In the genomic region with DNA sequence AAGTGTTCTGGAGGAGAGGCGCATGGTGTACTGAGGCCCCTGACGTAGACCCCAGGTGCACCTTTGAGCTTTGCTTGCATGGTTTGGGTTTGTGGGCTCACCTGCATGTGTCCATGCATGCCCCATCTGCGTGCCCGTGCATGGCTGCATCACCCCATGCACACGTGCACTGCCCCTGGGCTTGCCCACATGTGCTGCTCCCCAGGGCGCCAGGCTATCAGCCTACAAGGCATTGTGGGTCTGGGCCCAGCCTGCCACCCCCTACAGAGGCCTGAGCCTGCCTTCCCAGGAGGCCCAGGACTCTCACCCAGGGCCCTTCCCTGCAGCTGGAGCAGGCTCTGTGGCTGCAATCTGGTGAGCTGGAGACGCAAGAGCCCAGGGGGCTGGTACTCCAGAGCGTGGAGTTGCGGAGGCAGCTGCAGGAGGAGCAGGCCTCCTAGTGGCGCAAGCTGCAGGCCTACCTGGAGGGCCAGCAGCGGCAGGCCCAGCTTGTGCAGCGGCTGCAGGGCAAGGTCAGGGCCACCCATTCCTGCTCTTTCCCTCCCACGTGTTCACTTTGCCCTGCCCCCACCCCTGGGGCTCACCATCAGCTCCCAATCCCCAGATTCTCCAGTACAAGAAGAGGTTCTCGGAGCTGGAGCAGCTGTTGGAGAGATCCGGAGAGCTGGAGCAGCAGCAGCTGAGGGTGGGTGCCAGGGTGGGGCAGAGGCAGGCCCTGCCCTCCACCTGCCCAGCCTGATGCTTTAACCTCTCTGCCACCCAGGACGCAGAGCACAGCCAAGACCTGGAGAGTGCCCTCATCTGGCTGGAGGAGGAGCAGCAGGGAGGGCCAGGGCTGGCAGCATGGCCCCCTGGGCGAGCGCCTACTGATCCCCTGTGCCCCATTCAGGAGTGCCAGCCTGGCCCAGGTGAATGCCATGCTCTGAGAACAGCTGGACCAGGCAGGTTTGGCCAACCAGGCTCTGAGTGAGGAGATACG, we compare ENCODE assay signal across 3 cellular contexts. TPM values are rescaled to one million over a fixed set of nuclear protein-coding genes. Genes with fewer than 3 reads are reported as not detected.
"Had no signal": no experiment of that assay in that cellular context is flagged by ENCODE, and none has a peak within 500 bp of the region (broad histone marks: within the 10 kb centered on the region; RNA-seq: fewer than 3 reads in every experiment).

No MANE protein-coding gene starts in this region.

RNA-seq across cellular contexts. Expression of gene RNU1-4, which starts 9.9 kb away (rescaled TPM):
- total RNA-seq: myocyte had no signal
- polyA plus RNA-seq: adipose tissue, cardiac muscle cell had no signal
